ENCODE assay signal across 8 cellular contexts in genomic region chr22:41380993-41381328, GRCh38. TPM values are rescaled to one million over a fixed set of nuclear protein-coding genes. Genes with fewer than 3 reads are reported as not detected.
DNase-seq lines count a peak whose midpoint lies in the region; ATAC-seq, FAIRE-seq and TF ChIP-seq lines count a peak whose summit lies in the region.

No MANE protein-coding gene starts in this region.

- no peak for TF ChIP-seq CTCF in BJ (IDR thresholded peaks at IDR 0.05; ENCODE audit: insufficient read depth, low read depth, low read length)
- no peak for TF ChIP-seq CTCF in D721Med (IDR thresholded peaks at IDR 0.05; ENCODE audit: insufficient read depth, missing control alignments)
- no peak for TF ChIP-seq CTCF in GM10266 (IDR thresholded peaks at IDR 0.05; ENCODE audit: control insufficient read depth, insufficient read depth, low read depth, missing control alignments)

- peak overlapping the region; percentile 100 for H2AFZ ChIP-seq in neuronal stem cell (ENCODE audit: low read length)

- H3K18ac ChIP-seq in neuronal stem cell (ENCODE audit: low read length) = peak overlapping the region; percentile 96

- no CpG with 5 or more reads among the region's 22 CpGs for WGBS in neuronal stem cell (ENCODE audit: extremely low coverage in 2 of 2, insufficient read length in 2 of 2, insufficient replicate concordance in 1 of 2), 2 donors

- peak overlapping the region; percentile 85 for H2AK5ac ChIP-seq in neuronal stem cell (ENCODE audit: low read depth, low read length)

- peak overlapping the region; percentile 78 for H3K4me2 ChIP-seq in neuronal stem cell (ENCODE audit: insufficient read depth, low read length, poor library complexity, severe bottlenecking)

- H3K27me3 ChIP-seq in BJ (ENCODE audit: control insufficient read depth, insufficient read depth, low read length) (peaks cover 4% of the 10 kb centered on the region; the same call in 1 of the 2 replicates), neuronal stem cell (ENCODE audit: control insufficient read depth in 3 of 3, insufficient read depth in 3 of 3, low read depth in 1 of 3, low read length in 3 of 3) (no peaks in the 10 kb centered on the region)

- H2BK12ac ChIP-seq in neuronal stem cell (ENCODE audit: low read length) = peak overlapping the region; percentile 87

- H3K4me3 ChIP-seq in BJ (ENCODE audit: low read depth, low read length) = peak overlapping the region; percentile 70
- H3K4me3 ChIP-seq in neuronal stem cell (ENCODE audit: low read length in 2 of 2) = peak overlapping the region; percentile 71 to 74

- ATAC-seq in GM18909 (IDR thresholded peaks at IDR 0.05; ENCODE audit: poor library complexity, unreplicated experiment) (peak; percentile 8), HG03196 (IDR thresholded peaks at IDR 0.05; ENCODE audit: unreplicated experiment) (peak; percentile 21)

- H3K27ac ChIP-seq in neuronal stem cell (replicated peaks; ENCODE audit: low read length) = peak overlapping the region; percentile 88

- FAIRE-seq in D721Med (lab: Jason Lieb, UNC) = no peak

- H2BK120ac ChIP-seq in neuronal stem cell (ENCODE audit: low read depth, low read length) = peak overlapping the region; percentile 95

- CTCF ChIA-PET in BJ (lab: Yijun Ruan, JAX) = interaction anchor here (1.3 to 4.4 kb wide), 4 partner anchors 14 to 146 kb away, joined by 3 to 23 read pairs (median 5); no protein-coding TSS in a partner anchor

- no peak overlapping the region for H3K14ac ChIP-seq in neuronal stem cell (ENCODE audit: low read length)

- H3K4ac ChIP-seq in neuronal stem cell (ENCODE audit: low read length) = peak overlapping the region; percentile 80

- H3K9ac ChIP-seq in neuronal stem cell (ENCODE audit: low read depth, low read length, poor library complexity) = peak overlapping the region; percentile 78

- H3K36me3 ChIP-seq in BJ (ENCODE audit: control insufficient read depth, insufficient read depth, low read length) = no peaks in the 10 kb centered on the region
- no peaks in the 10 kb centered on the region for H3K36me3 ChIP-seq in neuronal stem cell (replicated peaks in 1 of 2; ENCODE audit: control insufficient read depth in 2 of 2, insufficient read depth in 2 of 2, low read length in 2 of 2)

- H3K4me1 ChIP-seq in neuronal stem cell (ENCODE audit: control insufficient read depth in 2 of 2, insufficient read depth in 1 of 2, low read depth in 1 of 2, low read length in 2 of 2) = peaks cover 22 to 26% of the 10 kb centered on the region in 2 donors

- no peak overlapping the region for H4K8ac ChIP-seq in neuronal stem cell (ENCODE audit: low read depth, low read length)

- H3K9me3 ChIP-seq in neuronal stem cell (replicated peaks in 1 of 2; ENCODE audit: control insufficient read depth in 2 of 2, insufficient read depth in 1 of 2, low read depth in 1 of 2, low read length in 2 of 2) = no peaks in the 10 kb centered on the region

- H3K23ac ChIP-seq in neuronal stem cell (ENCODE audit: low read depth, low read length, poor library complexity) = no peak overlapping the region

- H2BK15ac ChIP-seq in neuronal stem cell (ENCODE audit: low read length) = no peak overlapping the region

- H3K79me1 ChIP-seq in neuronal stem cell (ENCODE audit: low read depth, low read length) = peaks cover 7% of the 10 kb centered on the region

- peak; percentile 78 for DNase-seq in BJ (ENCODE audit: low read depth)
- peak; percentile 91 for DNase-seq in SW480 (ENCODE audit: low spot score)
- DNase-seq in fibroblast of gingiva (ENCODE audit: low read depth) = peak; percentile 93
- no peak for DNase-seq in neuronal stem cell (ENCODE audit: low spot score)
- no peak for DNase-seq in D721Med (ENCODE audit: insufficient read length, low spot score)
- no peak for DNase-seq in GM10266 (ENCODE audit: extremely low spot score)

- no peak overlapping the region for H4K91ac ChIP-seq in neuronal stem cell (ENCODE audit: low read depth, low read length, poor library complexity)

- POLR2A ChIA-PET in BJ (lab: Charles Lee) = interaction anchor here (0.6 to 1.0 kb wide), 3 partner anchors 21 to 316 kb away, joined by 3 to 4 read pairs (median 3); no protein-coding TSS in a partner anchor

- no peak overlapping the region for H2BK5ac ChIP-seq in neuronal stem cell (ENCODE audit: low read length)

RNA-seq across cellular contexts. Expression of gene TEF, which starts 0.8 kb away (rescaled TPM):
- 21.0 and 28.7 TPM in 2 replicates for polyA plus RNA-seq in BJ (2011; rRNA removed)
- polyA minus RNA-seq in BJ (2011; rRNA and poly(A)+ RNA removed) = 26.2 and 39.5 TPM in 2 replicates
- 15.1 TPM for polyA plus RNA-seq in neuronal stem cell (2013, experiment 1 of 2)
- polyA plus RNA-seq in neuronal stem cell (2013, experiment 2 of 2) = 15.8 TPM

Comparison
In these comparisons a context has a peak if more than half of its experiments do, and no peak if none do; other contexts are left out.
1. DNase-seq: peak in BJ (single experiment), SW480 (single experiment) and fibroblast of gingiva (single experiment); none in neuronal stem cell (single experiment), D721Med (single experiment) and GM10266 (single experiment).